In genomic region chr7:94980418-94981142, GRCh38 we compare ENCODE assay signal across 19 cellular contexts.
DNase-seq lines count a peak whose midpoint lies in the region; ATAC-seq, FAIRE-seq and TF ChIP-seq lines count a peak whose summit lies in the region.
"Had no signal": no experiment of that assay in that cellular context is flagged by ENCODE, and none has a peak within 500 bp of the region (broad histone marks: within the 10 kb centered on the region; RNA-seq: fewer than 3 reads in every experiment).

No MANE protein-coding gene starts in this region.

- no peaks in the 10 kb centered on the region for H3K9me3 ChIP-seq in lower lobe of right lung
- H3K9me3 ChIP-seq in upper lobe of right lung, result no peaks in the 10 kb centered on the region
- H3K9me3 ChIP-seq: BE2C, Peyer's patch had no signal

- TF ChIP-seq CTCF in bronchial epithelial cell (IDR thresholded peaks at IDR 0.05; ENCODE audit: insufficient read depth, low read length, severe bottlenecking) (no peak), lower lobe of right lung (IDR thresholded peaks at IDR 0.05) (no peak), upper lobe of right lung (IDR thresholded peaks at IDR 0.05) (no peak)

- intact Hi-C loops in lower lobe of right lung (cut with DNase I) (no loop called here), upper lobe of right lung (cut with DNase I) (no loop called here)

- H3K4me3 ChIP-seq in bronchial epithelial cell (ENCODE audit: low read depth, low read length) (no peak overlapping the region), lower lobe of right lung (no peak overlapping the region), upper lobe of right lung (no peak overlapping the region)
- H3K4me3 ChIP-seq: Peyer's patch had no signal

- no peak overlapping the region for H3K27ac ChIP-seq in lower lobe of right lung
- H3K27ac ChIP-seq in upper lobe of right lung, result no peak overlapping the region
- H3K27ac ChIP-seq: KMS-11, Peyer's patch had no signal

- FAIRE-seq in bronchial epithelial cell (lab: Jason Lieb, UNC), result no peak
- FAIRE-seq: D721Med, GM12891, GM18507 had no signal

- H3K36me3 ChIP-seq in bronchial epithelial cell (ENCODE audit: control insufficient read depth, insufficient read depth, low read length) (no peaks in the 10 kb centered on the region), lower lobe of right lung (no peaks in the 10 kb centered on the region), upper lobe of right lung (no peaks in the 10 kb centered on the region)
- H3K36me3 ChIP-seq: BE2C, Peyer's patch had no signal

- H3K27me3 ChIP-seq in bronchial epithelial cell (ENCODE audit: control insufficient read depth, insufficient read depth, low read length) (no peaks in the 10 kb centered on the region), lower lobe of right lung (ENCODE audit: low read depth) (no peaks in the 10 kb centered on the region), upper lobe of right lung (no peaks in the 10 kb centered on the region)
- H3K27me3 ChIP-seq: BE2C, Peyer's patch had no signal

- DNase-seq in NCI-H226 (peak; percentile 67), bronchial epithelial cell (ENCODE audit: low read depth) (peak; percentile 26), lower lobe of right lung (no peak), upper lobe of right lung (no peak), HT-29 (ENCODE audit: low spot score) (no peak), NCI-H345 treated with DMSO at 0.1 percent for 48 hours (lab: John Stamatoyannopoulos, UW; ENCODE audit: unreplicated experiment) (no peak), germinal center (ENCODE audit: low spot score) (no peak)
- DNase-seq: BE2C; CD4-positive, alpha-beta memory T cell; GF-D8; NCI-H1092; NCI-H146; NCI-H524 treated with DMSO at 0.1 percent for 48 hours; Peyer's patch had no signal

- peaks cover 6% of the 10 kb centered on the region for H3K4me1 ChIP-seq in lower lobe of right lung
- peaks cover 2% of the 10 kb centered on the region for H3K4me1 ChIP-seq in upper lobe of right lung
- H3K4me1 ChIP-seq: BE2C, Peyer's patch had no signal

- ATAC-seq in lower lobe of right lung (peak; percentile 34 to 70), upper lobe of right lung (peak; percentile 47)
- ATAC-seq: Right ventricle myocardium inferior had no signal

Comparison
In these comparisons a context has a peak if more than half of its experiments do, and no peak if none do; other contexts are left out.
1. DNase-seq: peak in NCI-H226 (single experiment) and bronchial epithelial cell (single experiment); none in lower lobe of right lung (single experiment), upper lobe of right lung (single experiment), HT-29 (single experiment), NCI-H345 treated with DMSO at 0.1 percent for 48 hours (single experiment) and germinal center (single experiment).